ENCODE assay signal across 2 cellular contexts in the genomic region with DNA sequence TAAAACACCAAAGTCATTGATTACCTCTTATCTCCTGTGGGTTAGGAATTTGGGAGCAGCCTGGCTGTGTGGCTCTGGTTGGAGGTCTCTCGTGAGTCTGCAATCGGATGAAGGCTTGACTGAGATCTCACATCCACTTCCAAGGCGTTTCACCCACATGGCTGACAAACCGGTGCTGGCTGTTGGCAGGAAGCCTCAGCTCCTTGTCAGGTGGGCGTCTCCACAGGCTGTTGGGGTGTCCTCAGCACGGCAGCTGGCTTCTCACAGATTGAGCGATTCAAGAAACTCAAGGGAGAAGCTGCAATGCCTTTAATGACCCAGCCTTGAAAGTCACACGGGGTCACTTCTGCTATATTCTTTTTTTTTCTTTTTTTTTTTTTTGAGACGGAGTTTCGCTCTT.
TF ChIP-seq lines count a peak whose summit lies in the region.

No MANE protein-coding gene starts in this region.

TF ChIP-seq in HCT116, 20 proteins besides CTCF, POLR2A, EP300 and RAD21 (continued from another document):
- no peak for TF ChIP-seq YY1 (IDR thresholded peaks at IDR 0.05; ENCODE audit: extremely low read depth, insufficient replicate concordance, low read depth, low read length)

TF ChIP-seq in K562, 482 proteins besides CTCF, POLR2A, EP300 and RAD21 (continued from another document):
- TF ChIP-seq, protein P1, sequence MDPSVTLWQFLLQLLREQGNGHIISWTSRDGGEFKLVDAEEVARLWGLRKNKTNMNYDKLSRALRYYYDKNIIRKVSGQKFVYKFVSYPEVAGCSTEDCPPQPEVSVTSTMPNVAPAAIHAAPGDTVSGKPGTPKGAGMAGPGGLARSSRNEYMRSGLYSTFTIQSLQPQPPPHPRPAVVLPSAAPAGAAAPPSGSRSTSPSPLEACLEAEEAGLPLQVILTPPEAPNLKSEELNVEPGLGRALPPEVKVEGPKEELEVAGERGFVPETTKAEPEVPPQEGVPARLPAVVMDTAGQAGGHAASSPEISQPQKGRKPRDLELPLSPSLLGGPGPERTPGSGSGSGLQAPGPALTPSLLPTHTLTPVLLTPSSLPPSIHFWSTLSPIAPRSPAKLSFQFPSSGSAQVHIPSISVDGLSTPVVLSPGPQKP (CRISPR knock-in tag; IDR thresholded peaks at IDR 0.05) = no peak
- TF ChIP-seq ILK (tag; IDR thresholded peaks at IDR 0.05; ENCODE audit: borderline replicate concordance, low read depth) (no peak), SRSF3 (IDR thresholded peaks at IDR 0.05; ENCODE audit: insufficient read depth, low read length) (no peak), NCOR1 (IDR thresholded peaks at IDR 0.05) (no peak), CHCHD3 (CRISPR knock-in tag; IDR thresholded peaks at IDR 0.05) (no peak), CHD4 (IDR thresholded peaks at IDR 0.05; ENCODE audit: insufficient read depth, insufficient replicate concordance, low read depth, low read length, poor library complexity, severe bottlenecking) (no peak), ZNF23 (CRISPR knock-in tag; IDR thresholded peaks at IDR 0.05) (no peak), RUNX1 (IDR thresholded peaks at IDR 0.05; ENCODE audit: low read depth) (no peak), MCM5 (IDR thresholded peaks at IDR 0.05; ENCODE audit: low read depth) (no peak), MXI1 (IDR thresholded peaks at IDR 0.05; ENCODE audit: low read depth, low read length) (no peak)
- TF ChIP-seq, protein P2, sequence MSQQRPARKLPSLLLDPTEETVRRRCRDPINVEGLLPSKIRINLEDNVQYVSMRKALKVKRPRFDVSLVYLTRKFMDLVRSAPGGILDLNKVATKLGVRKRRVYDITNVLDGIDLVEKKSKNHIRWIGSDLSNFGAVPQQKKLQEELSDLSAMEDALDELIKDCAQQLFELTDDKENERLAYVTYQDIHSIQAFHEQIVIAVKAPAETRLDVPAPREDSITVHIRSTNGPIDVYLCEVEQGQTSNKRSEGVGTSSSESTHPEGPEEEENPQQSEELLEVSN (IDR thresholded peaks at IDR 0.05; ENCODE audit: borderline replicate concordance in 1 of 2, extremely low read depth in 1 of 2, insufficient read depth in 1 of 2, insufficient read length in 1 of 2, low read depth in 1 of 2, low read length in 1 of 2, poor library complexity in 1 of 2, severe bottlenecking in 1 of 2) = no peak
- TF ChIP-seq, protein P3, sequence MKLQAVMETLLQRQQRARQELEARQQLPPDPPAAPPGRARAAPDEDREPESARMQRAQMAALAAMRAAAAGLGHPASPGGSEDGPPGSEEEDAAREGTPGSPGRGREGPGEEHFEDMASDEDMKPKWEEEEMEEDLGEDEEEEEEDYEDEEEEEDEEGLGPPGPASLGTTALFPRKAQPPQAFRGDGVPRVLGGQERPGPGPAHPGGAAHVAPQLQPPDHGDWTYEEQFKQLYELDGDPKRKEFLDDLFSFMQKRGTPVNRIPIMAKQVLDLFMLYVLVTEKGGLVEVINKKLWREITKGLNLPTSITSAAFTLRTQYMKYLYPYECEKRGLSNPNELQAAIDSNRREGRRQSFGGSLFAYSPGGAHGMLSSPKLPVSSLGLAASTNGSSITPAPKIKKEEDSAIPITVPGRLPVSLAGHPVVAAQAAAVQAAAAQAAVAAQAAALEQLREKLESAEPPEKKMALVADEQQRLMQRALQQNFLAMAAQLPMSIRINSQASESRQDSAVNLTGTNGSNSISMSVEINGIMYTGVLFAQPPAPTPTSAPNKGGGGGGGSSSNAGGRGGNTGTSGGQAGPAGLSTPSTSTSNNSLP (IDR thresholded peaks at IDR 0.05; ENCODE audit: borderline replicate concordance, low read depth, low read length) = no peak
- TF ChIP-seq, protein P4, sequence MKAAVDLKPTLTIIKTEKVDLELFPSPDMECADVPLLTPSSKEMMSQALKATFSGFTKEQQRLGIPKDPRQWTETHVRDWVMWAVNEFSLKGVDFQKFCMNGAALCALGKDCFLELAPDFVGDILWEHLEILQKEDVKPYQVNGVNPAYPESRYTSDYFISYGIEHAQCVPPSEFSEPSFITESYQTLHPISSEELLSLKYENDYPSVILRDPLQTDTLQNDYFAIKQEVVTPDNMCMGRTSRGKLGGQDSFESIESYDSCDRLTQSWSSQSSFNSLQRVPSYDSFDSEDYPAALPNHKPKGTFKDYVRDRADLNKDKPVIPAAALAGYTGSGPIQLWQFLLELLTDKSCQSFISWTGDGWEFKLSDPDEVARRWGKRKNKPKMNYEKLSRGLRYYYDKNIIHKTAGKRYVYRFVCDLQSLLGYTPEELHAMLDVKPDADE (conservative IDR thresholded peaks at IDR 0.05; ENCODE audit: control insufficient read depth, low read depth, low read length) = no peak
- TF ChIP-seq, protein P5, sequence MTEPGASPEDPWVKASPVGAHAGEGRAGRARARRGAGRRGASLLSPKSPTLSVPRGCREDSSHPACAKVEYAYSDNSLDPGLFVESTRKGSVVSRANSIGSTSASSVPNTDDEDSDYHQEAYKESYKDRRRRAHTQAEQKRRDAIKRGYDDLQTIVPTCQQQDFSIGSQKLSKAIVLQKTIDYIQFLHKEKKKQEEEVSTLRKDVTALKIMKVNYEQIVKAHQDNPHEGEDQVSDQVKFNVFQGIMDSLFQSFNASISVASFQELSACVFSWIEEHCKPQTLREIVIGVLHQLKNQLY (CRISPR knock-in tag; conservative IDR thresholded peaks at IDR 0.05) = no peak
- TF ChIP-seq, protein P6, sequence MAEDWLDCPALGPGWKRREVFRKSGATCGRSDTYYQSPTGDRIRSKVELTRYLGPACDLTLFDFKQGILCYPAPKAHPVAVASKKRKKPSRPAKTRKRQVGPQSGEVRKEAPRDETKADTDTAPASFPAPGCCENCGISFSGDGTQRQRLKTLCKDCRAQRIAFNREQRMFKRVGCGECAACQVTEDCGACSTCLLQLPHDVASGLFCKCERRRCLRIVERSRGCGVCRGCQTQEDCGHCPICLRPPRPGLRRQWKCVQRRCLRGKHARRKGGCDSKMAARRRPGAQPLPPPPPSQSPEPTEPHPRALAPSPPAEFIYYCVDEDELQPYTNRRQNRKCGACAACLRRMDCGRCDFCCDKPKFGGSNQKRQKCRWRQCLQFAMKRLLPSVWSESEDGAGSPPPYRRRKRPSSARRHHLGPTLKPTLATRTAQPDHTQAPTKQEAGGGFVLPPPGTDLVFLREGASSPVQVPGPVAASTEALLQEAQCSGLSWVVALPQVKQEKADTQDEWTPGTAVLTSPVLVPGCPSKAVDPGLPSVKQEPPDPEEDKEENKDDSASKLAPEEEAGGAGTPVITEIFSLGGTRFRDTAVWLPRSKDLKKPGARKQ (CRISPR knock-in tag; IDR thresholded peaks at IDR 0.05) = no peak
